ENCODE assay signal across 9 cellular contexts in genomic region chr20:37315293-37316110, GRCh38. TPM values are rescaled to one million over a fixed set of nuclear protein-coding genes. Genes with fewer than 3 reads are reported as not detected.
DNase-seq lines count a peak whose midpoint lies in the region; ATAC-seq and TF ChIP-seq lines count a peak whose summit lies in the region.
"Had no signal": no experiment of that assay in that cellular context is flagged by ENCODE, and none has a peak within 500 bp of the region (broad histone marks: within the 10 kb centered on the region; RNA-seq: fewer than 3 reads in every experiment).

No MANE protein-coding gene starts in this region.

- DNase-seq in GM03348 (ENCODE audit: low spot score) (peak; percentile 79), H4 (ENCODE audit: low spot score) (peak; percentile 41), T-helper 17 cell (no peak), left ventricle myocardium superior (peak; percentile 87), spleen (no peak), activated T-cell treated with anti-CD3 and anti-CD28 coated beads for 4 hours (no peak), DMS 273 (lab: John Stamatoyannopoulos, UW; ENCODE audit: unreplicated experiment) (no peak)
- no peak for DNase-seq in NK-92 treated with Interleukin-12 subunit alpha and Interleukin-12 subunit beta, amount 100 ng/mL, for 24 hours (lab: John Stamatoyannopoulos, UW)

- no peaks in the 10 kb centered on the region for H3K27me3 Mint-ChIP-seq in T-helper 17 cell

- peak overlapping the region in 1 of 8 donors; percentile 19 for H3K4me3 ChIP-seq in spleen

- no peak for TF ChIP-seq POLR2A in spleen (IDR thresholded peaks at IDR 0.05)

- TF ChIP-seq CTCF in spleen (IDR thresholded peaks at IDR 0.05 in 8 of 11, conservative IDR thresholded peaks at IDR 0.05 in 3 of 11): no peak

- H3K36me3 ChIP-seq in spleen: peaks cover 0 to 87% (median 18%) of the 10 kb centered on the region in 6 donors

- H3K9me3 ChIP-seq in T-helper 17 cell (ENCODE audit: control insufficient read depth, low read length, poor library complexity, severe bottlenecking): no peaks in the 10 kb centered on the region
- no peaks in the 10 kb centered on the region for H3K9me3 ChIP-seq in spleen

- H3K36me3 Mint-ChIP-seq in T-helper 17 cell (ENCODE audit: low read depth): peaks cover 2% of the 10 kb centered on the region

- peak overlapping the region; percentile 88 for H3K27ac Mint-ChIP-seq in T-helper 17 cell

- peaks cover 26% of the 10 kb centered on the region for H3K4me1 Mint-ChIP-seq in T-helper 17 cell

- WGBS in spleen, 5 donors: 51 to 75% (median 69%) methylated on average over 16 to 18 of the region's 18 CpGs

- peaks cover 14 to 65% (median 34%) of the 10 kb centered on the region in 6 donors for H3K4me1 ChIP-seq in spleen

- H3K27ac ChIP-seq in spleen: peak overlapping the region; percentile 13 to 81 (median 70)

- ATAC-seq in T-helper 17 cell (peak; percentile 46), left ventricle myocardium superior (peak; percentile 97)

- no peaks in the 10 kb centered on the region for H3K27me3 ChIP-seq in spleen (replicated peaks in 1 of 7)

- intact Hi-C loops in left ventricle myocardium superior (cut with micrococcal nuclease) (no loop called here), spleen (cut with DNase I; ENCODE audit: low total_unique reads) (no loop called here)

- H3K4me3 Mint-ChIP-seq in T-helper 17 cell: no peak overlapping the region

RNA-seq across cellular contexts. Expression of gene MANBAL, which starts 26.0 kb away (rescaled TPM):
- total RNA-seq in H4 (2014; rRNA removed; shearing (Covaris generic)): 14.5 and 18.8 TPM in 2 replicates
- total RNA-seq in T-helper 17 cell (1 to 10 TPM; 3.6 to 4.9 TPM), left ventricle myocardium superior (16.6 TPM), spleen (10 to 100 TPM; 10.7 to 24.7 (median 18.1) TPM)
- 10 to 100 TPM; 30.2 to 33.0 (median 32.3) TPM for polyA plus RNA-seq in spleen

RNA-seq across cellular contexts. Expression of gene SRC, which starts 30.4 kb away (rescaled TPM):
- 7.2 and 7.6 TPM in 2 replicates for total RNA-seq in H4 (2014; rRNA removed; shearing (Covaris generic))
- total RNA-seq in T-helper 17 cell: 10 to 100 TPM in 1 of 2 donors, 1 to 10 TPM in 1; 6.2 to 22.8 TPM
- total RNA-seq in left ventricle myocardium superior: 5.1 TPM
- total RNA-seq in spleen: 10 to 100 TPM; 27.3 to 68.0 (median 36.1) TPM
- 10 to 100 TPM in 2 of 3 donors, 1 to 10 TPM in 1; 7.0 to 28.7 (median 10.1) TPM for polyA plus RNA-seq in spleen

RNA-seq across cellular contexts. Expression of gene GHRH, which starts 53.9 kb away (rescaled TPM):
- total RNA-seq in H4 (2014; rRNA removed; shearing (Covaris generic)): not detected in 2 replicates
- total RNA-seq in T-helper 17 cell: not detected
- total RNA-seq in left ventricle myocardium superior: not detected
- not detected for total RNA-seq in spleen
- polyA plus RNA-seq in spleen: not detected
- total RNA-seq: mononuclear cell had no signal

Comparison
In these comparisons a context has a peak if more than half of its experiments do, and no peak if none do; other contexts are left out.
1. DNase-seq: peak in GM03348 (single experiment), H4 (single experiment) and left ventricle myocardium superior (single experiment); none in T-helper 17 cell (0 of 3), spleen (single experiment), NK-92 treated with Interleukin-12 subunit alpha and Interleukin-12 subunit beta, amount 100 ng/mL, for 24 hours (single experiment), activated T-cell treated with anti-CD3 and anti-CD28 coated beads for 4 hours (single experiment) and DMS 273 (single experiment).